Comparison of ENCODE assay signal across 8 cellular contexts in genomic region chr7:22083711-22084289, GRCh38.
DNase-seq lines count a peak whose midpoint lies in the region; ATAC-seq and TF ChIP-seq lines count a peak whose summit lies in the region.

No MANE protein-coding gene starts in this region.

- peak overlapping the region; percentile 85 for H3K4me3 Mint-ChIP-seq in osteocyte (ENCODE audit: unreplicated experiment)

- no peaks in the 10 kb centered on the region for H3K36me3 ChIP-seq in Peyer's patch

- no peak for TF ChIP-seq CTCF in GM12865 (IDR thresholded peaks at IDR 0.05; ENCODE audit: insufficient read depth, low read depth, low read length, missing control alignments)
- no peak for TF ChIP-seq CTCF in Peyer's patch (IDR thresholded peaks at IDR 0.05)
- no peak for TF ChIP-seq CTCF in epithelial cell of proximal tubule (conservative IDR thresholded peaks at IDR 0.05; ENCODE audit: low read depth, low read length)
- TF ChIP-seq CTCF in osteocyte (IDR thresholded peaks at IDR 0.05) = no peak

- ATAC-seq in GM19324 (IDR thresholded peaks at IDR 0.05; ENCODE audit: low FRiP score, unreplicated experiment) (no peak), GM21528 (IDR thresholded peaks at IDR 0.05; ENCODE audit: low FRiP score, unreplicated experiment) (no peak), HG02798 (IDR thresholded peaks at IDR 0.05; ENCODE audit: poor library complexity, unreplicated experiment) (no peak), GM19351 (IDR thresholded peaks at IDR 0.05; ENCODE audit: unreplicated experiment) (no peak)

- H3K27ac Mint-ChIP-seq in osteocyte (ENCODE audit: unreplicated experiment) = peak overlapping the region; percentile 79

- H3K4me1 ChIP-seq in Peyer's patch = peaks cover 0 to 6% (median 4%) of the 10 kb centered on the region in 4 donors

- no peaks in the 10 kb centered on the region for H3K36me3 Mint-ChIP-seq in osteocyte (ENCODE audit: unreplicated experiment)

- H3K27ac ChIP-seq in Peyer's patch = peak overlapping the region; percentile 78 to 83 (median 82)

- H3K4me1 Mint-ChIP-seq in osteocyte (ENCODE audit: unreplicated experiment) = peaks cover 11% of the 10 kb centered on the region

- H3K4me3 ChIP-seq in GM12865 (ENCODE audit: low read depth, low read length) (peak overlapping the region; percentile 75), Peyer's patch (peak overlapping the region; percentile 54 to 78 (median 60)), epithelial cell of proximal tubule (ENCODE audit: low read depth, low read length) (peak overlapping the region; percentile 52)

- no peak for DNase-seq in GM12865 (ENCODE audit: low read depth)
- DNase-seq in Peyer's patch = no peak
- DNase-seq in epithelial cell of proximal tubule (ENCODE audit: low read depth) = no peak
- peak; percentile 64 for DNase-seq in osteocyte (ENCODE audit: extremely low spot score, unreplicated experiment)

- H3K9me3 ChIP-seq in Peyer's patch = no peaks in the 10 kb centered on the region

- no peaks in the 10 kb centered on the region for H3K9me3 Mint-ChIP-seq in osteocyte (ENCODE audit: unreplicated experiment)

- TF ChIP-seq POLR2A in Peyer's patch (IDR thresholded peaks at IDR 0.05) = no peak

- H3K27me3 Mint-ChIP-seq in osteocyte (ENCODE audit: unreplicated experiment) = peaks cover 12% of the 10 kb centered on the region

- no peaks in the 10 kb centered on the region for H3K27me3 ChIP-seq in Peyer's patch
